ENCODE assay signal across 20 cellular contexts in the genomic region with DNA sequence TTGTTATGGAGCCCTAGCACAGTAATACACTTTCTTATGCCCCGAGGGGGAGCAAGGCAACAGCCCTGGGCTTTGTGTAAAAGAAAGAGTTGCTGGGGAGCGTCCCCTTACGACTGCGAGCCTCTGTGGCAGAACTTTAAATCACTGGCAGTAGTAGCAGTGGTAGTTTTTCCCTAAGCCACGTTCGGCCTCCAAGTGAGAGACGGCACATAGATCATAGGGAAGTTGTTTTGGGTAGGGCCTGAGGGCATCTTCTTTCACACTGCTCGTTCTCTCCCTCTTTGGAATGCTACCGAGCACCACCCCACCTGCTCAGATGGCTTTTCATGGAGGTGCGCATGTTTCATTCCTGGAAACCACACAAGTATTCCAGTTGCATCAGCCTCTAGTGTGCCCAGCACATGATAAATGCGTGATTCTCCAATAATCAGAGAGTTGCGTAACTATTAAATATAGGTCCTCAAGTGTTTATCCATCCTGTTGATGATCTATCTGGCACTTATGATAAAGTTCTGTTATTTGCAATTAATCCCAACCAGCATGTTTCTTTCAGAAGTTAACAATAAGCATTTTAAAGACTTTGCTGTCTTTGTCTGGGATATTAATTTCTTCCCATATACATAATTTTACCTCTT. TPM values are rescaled to one million over a fixed set of nuclear protein-coding genes. Genes with fewer than 3 reads are reported as not detected.
DNase-seq lines count a peak whose midpoint lies in the region; ATAC-seq and TF ChIP-seq lines count a peak whose summit lies in the region.
"Had no signal": no experiment of that assay in that cellular context is flagged by ENCODE, and none has a peak within 500 bp of the region (broad histone marks: within the 10 kb centered on the region; RNA-seq: fewer than 3 reads in every experiment).

No MANE protein-coding gene starts in this region.

- H4K8ac ChIP-seq in IMR-90 (ENCODE audit: low read depth in 2 of 2, low read length in 2 of 2) (no peak overlapping the region), neuronal stem cell (ENCODE audit: low read depth, low read length) (no peak overlapping the region)

- H3K4ac ChIP-seq in IMR-90 (ENCODE audit: low read depth, low read length) (no peak overlapping the region), neuronal stem cell (ENCODE audit: low read length) (no peak overlapping the region)

- peaks cover 3% of the 10 kb centered on the region for H3K27me3 Mint-ChIP-seq in nephron progenitor cell (ENCODE audit: low read depth, poor library complexity)
- peaks cover 21 to 30% of the 10 kb centered on the region in 2 donors for H3K27me3 Mint-ChIP-seq in effector memory CD8-positive, alpha-beta T cell

- H2BK120ac ChIP-seq in IMR-90 (ENCODE audit: low read depth, low read length) (no peak overlapping the region), neuronal stem cell (ENCODE audit: low read depth, low read length) (no peak overlapping the region)

- H3K9me3 ChIP-seq in IMR-90 (ENCODE audit: control insufficient read depth, insufficient read depth, low read length) (0 out of 2 replicates have a peak, but pooled peaks cover 2% of the 10 kb centered on the region), SK-N-MC (ENCODE audit: low read depth, low read length) (no peaks in the 10 kb centered on the region), neuronal stem cell (replicated peaks in 1 of 2; ENCODE audit: control insufficient read depth in 2 of 2, insufficient read depth in 1 of 2, low read depth in 1 of 2, low read length in 2 of 2) (peaks cover 2 to 3% of the 10 kb centered on the region in 2 donors)
- H3K9me3 ChIP-seq: HAP-1, SJSA1 had no signal

- H2AK5ac ChIP-seq in IMR-90 (ENCODE audit: low read depth, low read length) (no peak overlapping the region), neuronal stem cell (ENCODE audit: low read depth, low read length) (no peak overlapping the region)

- no peak overlapping the region for H3K14ac ChIP-seq in IMR-90 (replicated peaks; ENCODE audit: low read depth, low read length)
- H3K14ac ChIP-seq in neuronal stem cell (ENCODE audit: low read length) = no peak overlapping the region

- H3K27me3 ChIP-seq in IMR-90 (ENCODE audit: control insufficient read depth, insufficient read depth, low read length) = no peaks in the 10 kb centered on the region
- H3K27me3 ChIP-seq in foreskin keratinocyte = no peaks in the 10 kb centered on the region
- peaks cover 0 to 6% (median 0%) of the 10 kb centered on the region in 3 experiments for H3K27me3 ChIP-seq in neuronal stem cell (ENCODE audit: control insufficient read depth in 3 of 3, insufficient read depth in 3 of 3, low read depth in 1 of 3, low read length in 3 of 3)
- H3K27me3 ChIP-seq: SJSA1 had no signal

- H2BK12ac ChIP-seq in neuronal stem cell (ENCODE audit: low read length) = no peak overlapping the region

- no peak overlapping the region for H3K4me3 ChIP-seq in IMR-90 (ENCODE audit: insufficient read depth, low read depth, low read length)
- no peak overlapping the region for H3K4me3 ChIP-seq in SK-N-MC
- no peak overlapping the region for H3K4me3 ChIP-seq in neuronal stem cell (ENCODE audit: low read length in 2 of 2)
- H3K4me3 ChIP-seq: HAP-1, SJSA1 had no signal

- DNase-seq in IMR-90 (no peak), SK-N-MC (ENCODE audit: low read depth, low spot score) (no peak), foreskin keratinocyte (peak; percentile 79 to 92), neuronal stem cell (ENCODE audit: low spot score) (no peak), nephron progenitor cell (no peak), NCI-H2029 treated with DMSO at 0.1 percent for 48 hours (lab: John Stamatoyannopoulos, UW) (no peak), AG08396 (ENCODE audit: low spot score) (no peak)
- DNase-seq in effector memory CD8-positive, alpha-beta T cell = no peak
- DNase-seq: ACHN, AML-193, DMS79, KBM-7, MV-4-11, NCI-H187, NCI-H446 treated with DMSO at 0.1 percent for 48 hours, NCI-H69 had no signal

- H3K9ac ChIP-seq in IMR-90 (ENCODE audit: low read depth, low read length) = no peak overlapping the region
- H3K9ac ChIP-seq in SK-N-MC (ENCODE audit: insufficient read length) = no peak overlapping the region
- H3K9ac ChIP-seq in neuronal stem cell (ENCODE audit: low read depth, low read length, poor library complexity) = no peak overlapping the region

- no peak overlapping the region for H3K23ac ChIP-seq in IMR-90 (ENCODE audit: low read depth, low read length)
- H3K23ac ChIP-seq in neuronal stem cell (ENCODE audit: low read depth, low read length, poor library complexity) = no peak overlapping the region

- peaks cover 8% of the 10 kb centered on the region for H3K4me1 Mint-ChIP-seq in nephron progenitor cell
- H3K4me1 Mint-ChIP-seq in effector memory CD8-positive, alpha-beta T cell (ENCODE audit: low read depth in 2 of 2) = no peaks in the 10 kb centered on the region

- H2AFZ ChIP-seq in IMR-90 (replicated peaks; ENCODE audit: low read length, poor library complexity) (peak overlapping the region; percentile 58), neuronal stem cell (ENCODE audit: low read length) (peak overlapping the region; percentile 32)

- ATAC-seq in IMR-90 (ENCODE audit: low read depth) (no peak), foreskin keratinocyte (peak; percentile 86)
- ATAC-seq in effector memory CD8-positive, alpha-beta T cell (replicated peaks) = no peak
- ATAC-seq: Panc1 had no signal

- no peaks in the 10 kb centered on the region for H4K20me1 ChIP-seq in IMR-90 (ENCODE audit: insufficient read depth, low read length)

- no peak for TF ChIP-seq POLR2A in IMR-90 (IDR thresholded peaks at IDR 0.05; ENCODE audit: low read depth, low read length)

- H4K5ac ChIP-seq in IMR-90 (ENCODE audit: low read depth, low read length) = no peak overlapping the region

- H3K36me3 ChIP-seq in IMR-90 (ENCODE audit: control insufficient read depth, insufficient read depth, low read length) = no peaks in the 10 kb centered on the region
- H3K36me3 ChIP-seq in SK-N-MC (ENCODE audit: insufficient read depth, low read length) = no peaks in the 10 kb centered on the region
- no peaks in the 10 kb centered on the region for H3K36me3 ChIP-seq in neuronal stem cell (replicated peaks in 1 of 2; ENCODE audit: control insufficient read depth in 2 of 2, insufficient read depth in 2 of 2, low read length in 2 of 2)
- H3K36me3 ChIP-seq: HAP-1, SJSA1 had no signal

- no peak overlapping the region for H4K91ac ChIP-seq in IMR-90 (ENCODE audit: insufficient read depth, low read depth, low read length)
- H4K91ac ChIP-seq in neuronal stem cell (ENCODE audit: low read depth, low read length, poor library complexity) = no peak overlapping the region

- in situ Hi-C loops in IMR-90 (cut with MboI; ENCODE audit: low sequenced_read_pairs) = no loop called here

- H3K9me1 ChIP-seq in IMR-90 (ENCODE audit: insufficient read depth, low read length) = no peaks in the 10 kb centered on the region

- H2BK15ac ChIP-seq in IMR-90 (ENCODE audit: low read depth, low read length) (no peak overlapping the region), neuronal stem cell (ENCODE audit: low read length) (no peak overlapping the region)

- H3K27ac ChIP-seq in IMR-90 (ENCODE audit: insufficient read depth, low read length) (no peak overlapping the region), SK-N-MC (peak overlapping the region; percentile 54; the same call in 1 of the 2 replicates), foreskin keratinocyte (no peak overlapping the region), neuronal stem cell (replicated peaks; ENCODE audit: low read length) (no peak overlapping the region)
- H3K27ac ChIP-seq: C4-2B, SJSA1 had no signal

- no peak overlapping the region for H2BK20ac ChIP-seq in IMR-90 (ENCODE audit: low read depth, low read length)

- no peak overlapping the region for H3K27ac Mint-ChIP-seq in nephron progenitor cell
- H3K27ac Mint-ChIP-seq in effector memory CD8-positive, alpha-beta T cell = no peak overlapping the region

- H3K79me1 ChIP-seq in IMR-90 (ENCODE audit: low read depth in 1 of 2, low read length in 2 of 2) = no peaks in the 10 kb centered on the region
- H3K79me1 ChIP-seq in neuronal stem cell (ENCODE audit: low read depth, low read length) = no peaks in the 10 kb centered on the region

- H3K4me1 ChIP-seq in IMR-90 (ENCODE audit: control insufficient read depth, insufficient read depth, low read length) (no peaks in the 10 kb centered on the region), foreskin keratinocyte (peaks cover 10% of the 10 kb centered on the region), neuronal stem cell (ENCODE audit: control insufficient read depth in 2 of 2, insufficient read depth in 1 of 2, low read depth in 1 of 2, low read length in 2 of 2) (no peaks in the 10 kb centered on the region)
- H3K4me1 ChIP-seq: HAP-1, SJSA1 had no signal

- no peak overlapping the region for H3K56ac ChIP-seq in IMR-90 (ENCODE audit: extremely low read depth, insufficient read depth, low read length)

- WGBS in IMR-90 (ENCODE audit: extremely low coverage in 2 of 2, insufficient read length in 1 of 2), 2 experiments = 100% methylated on average over 5 of the region's 12 CpGs; no CpG with 5 or more reads in 1 of the 2 experiments
- no CpG with 5 or more reads among the region's 12 CpGs for WGBS in neuronal stem cell (ENCODE audit: extremely low coverage in 2 of 2, insufficient read length in 2 of 2, insufficient replicate concordance in 1 of 2), 2 donors

- peaks cover 13% of the 10 kb centered on the region for H3K9me3 Mint-ChIP-seq in nephron progenitor cell
- H3K9me3 Mint-ChIP-seq in effector memory CD8-positive, alpha-beta T cell = peaks cover 0 to 2% of the 10 kb centered on the region in 2 donors

- TF ChIP-seq CTCF in IMR-90 (conservative IDR thresholded peaks at IDR 0.05; ENCODE audit: low read depth, low read length) (no peak), foreskin keratinocyte (conservative IDR thresholded peaks at IDR 0.05) (no peak), nephron progenitor cell (IDR thresholded peaks at IDR 0.05) (no peak)

- H2BK5ac ChIP-seq in IMR-90 (ENCODE audit: low read depth, low read length, poor library complexity, severe bottlenecking) = no peak overlapping the region
- no peak overlapping the region for H2BK5ac ChIP-seq in neuronal stem cell (ENCODE audit: low read length)

- CTCF ChIA-PET in IMR-90 (lab: Yijun Ruan, JAX) = no interaction called here

- H3K36me3 Mint-ChIP-seq in nephron progenitor cell (ENCODE audit: low read depth) = no peaks in the 10 kb centered on the region
- H3K36me3 Mint-ChIP-seq in effector memory CD8-positive, alpha-beta T cell (ENCODE audit: insufficient read depth) = no peaks in the 10 kb centered on the region

- dilution Hi-C loops in IMR-90 (cut with HindIII; ENCODE audit: low sequenced_read_pairs, unreplicated experiment) = no loop called here

- H3K4me2 ChIP-seq in IMR-90 (ENCODE audit: low read depth, low read length) = no peak overlapping the region
- no peak overlapping the region for H3K4me2 ChIP-seq in neuronal stem cell (ENCODE audit: insufficient read depth, low read length, poor library complexity, severe bottlenecking)

- no TSS peak for BruUV-seq in IMR-90 (replicated peaks; lab: Mats Ljungman, UMichigan)

- H3K18ac ChIP-seq in IMR-90 (ENCODE audit: low read depth, low read length) = no peak overlapping the region
- H3K18ac ChIP-seq in neuronal stem cell (ENCODE audit: low read length) = no peak overlapping the region

- no peak for TF ChIP-seq RAD21 in IMR-90 (IDR thresholded peaks at IDR 0.05; ENCODE audit: low read length)

- no peak overlapping the region for H2AK9ac ChIP-seq in IMR-90 (replicated peaks; ENCODE audit: low read depth, low read length, poor library complexity)

- intact Hi-C loops in IMR-90 (cut with micrococcal nuclease) = no loop called here

- no peak overlapping the region for H3K4me3 Mint-ChIP-seq in nephron progenitor cell
- H3K4me3 Mint-ChIP-seq in effector memory CD8-positive, alpha-beta T cell = no peak overlapping the region

- POLR2A ChIA-PET in IMR-90 (lab: Charles Lee; ENCODE audit: unreplicated experiment) = no interaction called here

RNA-seq across cellular contexts. Expression of gene SYNPO2, which starts 7.0 kb away (rescaled TPM):
- total RNA-seq in IMR-90 (2012; rRNA removed) = 1.7 and 1.8 TPM in 2 replicates
- polyA plus RNA-seq in IMR-90 (2012; rRNA removed) = 0.89 and 0.99 TPM in 2 replicates
- polyA plus RNA-seq in IMR-90 (2012; cell fraction: cytosol; rRNA removed) = 0.35 and 0.53 TPM in 2 replicates
- polyA plus RNA-seq in IMR-90 (2012; cell fraction: nucleus; rRNA removed; ENCODE audit: low replicate concordance) = 0.58 and 1.6 TPM in 2 replicates
- total RNA-seq in foreskin keratinocyte = 0.41 and 0.46 TPM in 2 replicates
- 0.06 and 0.11 TPM in 2 replicates for polyA plus RNA-seq in foreskin keratinocyte
- polyA plus RNA-seq in neuronal stem cell (2013, experiment 1 of 2) = 0.04 TPM
- 0.03 TPM for polyA plus RNA-seq in neuronal stem cell (2013, experiment 2 of 2)

RNA-seq across cellular contexts. Expression of gene SEC24D, which starts 45.7 kb away (rescaled TPM):
- 93.2 and 98.9 TPM in 2 replicates for total RNA-seq in IMR-90 (2012; rRNA removed)
- 86.0 and 111 TPM in 2 replicates for polyA plus RNA-seq in IMR-90 (2012; rRNA removed)
- polyA plus RNA-seq in IMR-90 (2012; cell fraction: cytosol; rRNA removed) = 45.5 and 78.9 TPM in 2 replicates
- 130 and 134 TPM in 2 replicates for polyA plus RNA-seq in IMR-90 (2012; cell fraction: nucleus; rRNA removed; ENCODE audit: low replicate concordance)
- total RNA-seq in foreskin keratinocyte = 39.9 and 54.8 TPM in 2 replicates
- 17.9 and 20.0 TPM in 2 replicates for polyA plus RNA-seq in foreskin keratinocyte
- 17.8 TPM for polyA plus RNA-seq in neuronal stem cell (2013, experiment 1 of 2)
- 16.4 TPM for polyA plus RNA-seq in neuronal stem cell (2013, experiment 2 of 2)

Comparison
In these comparisons a context has a peak if more than half of its experiments do, and no peak if none do; other contexts are left out.
1. DNase-seq: peak in foreskin keratinocyte (2 of 2); none in IMR-90 (single experiment), SK-N-MC (single experiment), neuronal stem cell (single experiment), nephron progenitor cell (single experiment), NCI-H2029 treated with DMSO at 0.1 percent for 48 hours (single experiment), effector memory CD8-positive, alpha-beta T cell (0 of 3) and AG08396 (single experiment).